Comparison of ENCODE assay signal across 8 cellular contexts in the genomic region with DNA sequence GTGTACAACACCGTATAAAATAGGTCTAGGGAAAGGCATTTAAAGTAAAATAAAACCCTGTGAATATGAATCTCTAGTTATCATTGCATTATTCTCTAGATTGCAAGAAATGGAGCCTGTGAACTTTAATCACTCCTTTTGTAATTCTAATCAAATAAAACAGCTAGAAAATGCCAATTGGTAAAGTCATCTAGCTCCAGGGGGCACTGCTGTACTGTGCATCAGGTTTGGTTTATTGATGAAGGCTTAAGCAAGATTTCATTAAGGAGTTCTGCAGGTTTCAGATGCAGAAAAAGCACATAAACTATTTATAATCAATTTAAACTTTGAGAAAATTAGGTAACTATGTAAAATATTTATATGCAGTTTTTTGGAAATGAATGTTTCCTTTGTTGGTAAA.
DNase-seq lines count a peak whose midpoint lies in the region; ATAC-seq and TF ChIP-seq lines count a peak whose summit lies in the region.

No MANE protein-coding gene starts in this region.

- no peak overlapping the region for H3K27ac ChIP-seq in ovary

- no peaks in the 10 kb centered on the region for H3K36me3 ChIP-seq in ovary

- H3K9me3 ChIP-seq in ovary = no peaks in the 10 kb centered on the region

- H3K4me3 ChIP-seq in AG10803 (ENCODE audit: low read length) (no peak overlapping the region), ovary (no peak overlapping the region)

- peak; percentile 48 for TF ChIP-seq CTCF in AG10803 (conservative IDR thresholded peaks at IDR 0.05; ENCODE audit: low read length)
- no peak for TF ChIP-seq CTCF in ovary (IDR thresholded peaks at IDR 0.05)

- intact Hi-C loops in head of caudate nucleus (cut with DNase I) = no loop called here
- intact Hi-C loops in ovary (cut with DNase I) = no loop called here

- no peak for TF ChIP-seq POLR2A in ovary (IDR thresholded peaks at IDR 0.05)

- peak; percentile 10 for DNase-seq in AG10803 (ENCODE audit: low read depth)
- DNase-seq in RKO (ENCODE audit: low spot score) = peak; percentile 50
- DNase-seq in head of caudate nucleus = peak in 39 of 42 donors; percentile 13 to 74 (median 45)
- no peak for DNase-seq in ovary
- DNase-seq in NCI-H1092 treated with DMSO at 0.1 percent for 48 hours (lab: John Stamatoyannopoulos, UW) = no peak
- DNase-seq in activated effector memory CD4-positive, alpha-beta T cell treated with Interleukin-2 at 50 U/mL for 16 hours = no peak
- no peak for DNase-seq in NK-92 (lab: John Stamatoyannopoulos, UW; ENCODE audit: unreplicated experiment)

- ATAC-seq in HG03565 (IDR thresholded peaks at IDR 0.05; ENCODE audit: unreplicated experiment) = peak; percentile 31

- WGBS in ovary, 3 donors = 14 to 25% (median 16%) methylated on average over 1 of the region's 1 CpG

- no peaks in the 10 kb centered on the region for H3K4me1 ChIP-seq in ovary (ENCODE audit: insufficient read depth)

- no peak for TF ChIP-seq EP300 in ovary (IDR thresholded peaks at IDR 0.05)

- no peaks in the 10 kb centered on the region for H3K27me3 ChIP-seq in ovary

Comparison
In these comparisons a context has a peak if more than half of its experiments do, and no peak if none do; other contexts are left out.
1. DNase-seq: peak in AG10803 (single experiment), RKO (single experiment) and head of caudate nucleus (39 of 42); none in ovary (0 of 5), NCI-H1092 treated with DMSO at 0.1 percent for 48 hours (single experiment), activated effector memory CD4-positive, alpha-beta T cell treated with Interleukin-2 at 50 U/mL for 16 hours (single experiment) and NK-92 (single experiment).